Comparison of ENCODE assay signal across 15 cellular contexts in the genomic region with DNA sequence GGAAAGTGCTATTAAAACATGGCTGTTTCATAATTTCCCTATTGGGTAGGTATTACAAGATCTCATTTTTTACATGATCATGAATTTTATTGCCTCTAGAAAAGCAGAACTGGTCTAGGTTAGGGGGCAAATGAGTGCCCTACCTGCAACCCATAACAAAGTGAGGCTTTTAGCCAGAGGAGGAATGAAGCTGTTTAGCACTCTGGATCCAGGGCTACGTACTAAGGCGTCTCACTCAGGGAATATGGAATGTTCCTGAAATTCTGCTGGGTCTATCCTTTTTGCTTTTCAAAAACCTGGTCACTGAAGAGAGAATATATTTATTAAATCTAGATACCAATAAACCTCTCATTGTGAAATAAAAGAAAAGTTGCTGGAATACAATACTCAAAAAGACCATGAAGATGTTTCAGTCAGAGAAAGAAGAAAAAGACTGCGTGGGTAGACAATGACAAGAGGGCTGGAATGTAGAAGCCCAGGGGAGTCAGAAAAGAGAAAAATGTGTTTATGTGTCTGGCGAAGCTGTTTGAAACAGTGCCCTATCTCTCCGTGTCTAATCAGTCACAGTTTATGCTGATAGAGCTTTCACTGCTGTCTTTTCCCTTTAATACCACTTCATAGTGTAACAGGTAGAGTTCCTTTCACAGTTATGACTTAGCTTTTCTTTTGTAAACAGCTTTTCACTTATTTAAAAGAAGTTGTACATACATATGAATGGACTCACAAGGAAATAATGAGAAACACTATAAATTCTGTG. TPM values are rescaled to one million over a fixed set of nuclear protein-coding genes. Genes with fewer than 3 reads are reported as not detected.
DNase-seq lines count a peak whose midpoint lies in the region; ATAC-seq, FAIRE-seq and TF ChIP-seq lines count a peak whose summit lies in the region.
"Had no signal": no experiment of that assay in that cellular context is flagged by ENCODE, and none has a peak within 500 bp of the region (broad histone marks: within the 10 kb centered on the region; RNA-seq: fewer than 3 reads in every experiment).

No MANE protein-coding gene starts in this region.

- no peak for TF ChIP-seq RAD21 in H1 (IDR thresholded peaks at IDR 0.05 in 1 of 2, conservative IDR thresholded peaks at IDR 0.05 in 1 of 2; ENCODE audit: low read depth in 2 of 2, low read length in 2 of 2)

- no peak overlapping the region for H4K8ac ChIP-seq in H1 (ENCODE audit: extremely low read depth, insufficient read depth, low read length)

- no peaks in the 10 kb centered on the region for H3K27me3 Mint-ChIP-seq in nephron (ENCODE audit: low read depth)

- H2BK120ac ChIP-seq in H1 (replicated peaks; ENCODE audit: low read depth, low read length), result no peak overlapping the region

- WGBS in H1 (ENCODE audit: extremely low coverage in 1 of 2, insufficient coverage in 1 of 2, insufficient read length in 1 of 2, insufficient replicate concordance in 2 of 2, low coverage in 1 of 2, low lambda C conversion rate in 2 of 2, missing lambda C conversion rate in 1 of 2), 2 experiments, result 60% methylated on average over 5 of the region's 5 CpGs; no CpG with 5 or more reads in 1 of the 2 experiments

- no peaks in the 10 kb centered on the region for H3K9me3 Mint-ChIP-seq in nephron
- H3K9me3 Mint-ChIP-seq: activated T-cell treated with anti-CD3 and anti-CD28 coated beads, Interleukin-2, amount 50 U/mL, for 4 hours; brain had no signal

- TF ChIP-seq POLR2A in H1 (IDR thresholded peaks at IDR 0.05; ENCODE audit: control extremely low read depth in 1 of 2, low read depth in 2 of 2, low read length in 2 of 2), result no peak

- no peaks in the 10 kb centered on the region for H3K23me2 ChIP-seq in H1 (ENCODE audit: low read depth, low read length)

- H3K4me3 Mint-ChIP-seq in nephron, result peak overlapping the region in 2 of 3 experiments; percentile 18 to 29
- H3K4me3 Mint-ChIP-seq: activated T-cell treated with anti-CD3 and anti-CD28 coated beads, Interleukin-2, amount 50 U/mL, for 4 hours; brain had no signal

- H3K4me3 ChIP-seq in AG10803 (ENCODE audit: low read length), result no peak overlapping the region
- no peak overlapping the region for H3K4me3 ChIP-seq in Loucy (ENCODE audit: low read length, poor library complexity, severe bottlenecking)
- peak overlapping the region in 1 of 4 experiments; percentile 5; a peak in 1 of 8 replicates for H3K4me3 ChIP-seq in H1 (ENCODE audit: extremely low read depth in 1 of 4, insufficient read depth in 2 of 4, low read depth in 3 of 4, low read length in 4 of 4)
- H3K4me3 ChIP-seq in MG63, result no peak overlapping the region

- no peak overlapping the region for H3K14ac ChIP-seq in H1 (ENCODE audit: insufficient read length)

- H2BK12ac ChIP-seq in H1 (ENCODE audit: low read depth, low read length), result no peak overlapping the region; the same call in 1 of the 2 replicates

- H3K9ac ChIP-seq in Loucy (ENCODE audit: low read depth, low read length, poor library complexity, severe bottlenecking) (no peak overlapping the region), H1 (replicated peaks in 1 of 4; ENCODE audit: extremely low read depth in 1 of 4, low read depth in 3 of 4, low read length in 3 of 4) (no peak overlapping the region)

- H3K23ac ChIP-seq in H1 (ENCODE audit: insufficient read length), result no peak overlapping the region

- no peaks in the 10 kb centered on the region for H3K9me2 ChIP-seq in Loucy (replicated peaks; ENCODE audit: low read depth, low read length)

- H3K4me2 ChIP-seq in Loucy (ENCODE audit: low read depth, low read length, poor library complexity, severe bottlenecking) (no peak overlapping the region), H1 (ENCODE audit: insufficient read depth in 1 of 2, low read depth in 2 of 2, low read length in 2 of 2) (peak overlapping the region; percentile 50 to 59; a peak in 3 of 4 replicates)

- peak overlapping the region; percentile 82 to 92 (median 88) for H3K27ac Mint-ChIP-seq in nephron

- no peak for TF ChIP-seq CTCF in AG10803 (conservative IDR thresholded peaks at IDR 0.05; ENCODE audit: low read length)
- no peak for TF ChIP-seq CTCF in Loucy (conservative IDR thresholded peaks at IDR 0.05; ENCODE audit: low read length)
- TF ChIP-seq CTCF in H1 (IDR thresholded peaks at IDR 0.05; ENCODE audit: control extremely low read depth in 1 of 3, insufficient read depth in 1 of 3, low read depth in 1 of 3, low read length in 3 of 3), result no peak
- no peak for TF ChIP-seq CTCF in nephron (IDR thresholded peaks at IDR 0.05; ENCODE audit: unreplicated experiment in 3 of 3)

- no peak for TF ChIP-seq EP300 in H1 (IDR thresholded peaks at IDR 0.05; ENCODE audit: borderline replicate concordance in 1 of 2, low read depth in 2 of 2, low read length in 2 of 2)

- no peak overlapping the region for H2BK20ac ChIP-seq in H1 (ENCODE audit: low read length)

- FAIRE-seq in H1 (lab: Jason Lieb, UNC), result no peak

- H3K9me3 ChIP-seq in Loucy (ENCODE audit: insufficient read depth, low read depth, low read length) (no peaks in the 10 kb centered on the region), H1 (ENCODE audit: insufficient read depth in 2 of 2, low read depth in 1 of 2, low read length in 1 of 2) (no peaks in the 10 kb centered on the region), MG63 (no peaks in the 10 kb centered on the region)

- H2AK5ac ChIP-seq in H1 (ENCODE audit: low read depth, low read length), result no peak overlapping the region

- H2BK5ac ChIP-seq in H1 (ENCODE audit: low read depth, low read length), result no peak overlapping the region

- no peaks in the 10 kb centered on the region for H3F3A ChIP-seq in Loucy (ENCODE audit: low read depth)

- no peaks in the 10 kb centered on the region for H4K20me1 ChIP-seq in Loucy (ENCODE audit: insufficient read depth, low read length, poor library complexity, severe bottlenecking)
- no peaks in the 10 kb centered on the region for H4K20me1 ChIP-seq in H1 (replicated peaks in 1 of 2; ENCODE audit: control insufficient read depth in 1 of 2, insufficient read depth in 2 of 2, low read length in 2 of 2)

- H3K79me1 ChIP-seq in H1 (ENCODE audit: low read depth, low read length), result no peaks in the 10 kb centered on the region

- DNase-seq in AG10803 (ENCODE audit: low read depth) (peak; percentile 13), H1 (ENCODE audit: low read depth in 1 of 2, low spot score in 2 of 2) (no peak), NCI-H2081 (lab: John Stamatoyannopoulos, UW) (no peak), MG63 (no peak), NAMALWA (ENCODE audit: low spot score) (no peak)
- DNase-seq: activated T-cell treated with anti-CD3 and anti-CD28 coated beads, Interleukin-2, amount 50 U/mL, for 4 hours; AML-193; kidney; NCI-H2081 treated with DMSO at 0.1 percent for 48 hours; stimulated activated CD4-positive, alpha-beta T cell treated with anti-CD3 and anti-CD28 coated beads, Interleukin-4, amount 100 ng/mL, for 4 hours had no signal

- no peaks in the 10 kb centered on the region for H3K36me3 ChIP-seq in Loucy (ENCODE audit: insufficient read depth, low read length)
- no peaks in the 10 kb centered on the region for H3K36me3 ChIP-seq in H1 (ENCODE audit: control insufficient read depth in 2 of 4, insufficient read depth in 4 of 4, low read length in 3 of 4)
- no peaks in the 10 kb centered on the region for H3K36me3 ChIP-seq in MG63

- H3K4me1 ChIP-seq in Loucy (ENCODE audit: insufficient read depth, low read length, poor library complexity, severe bottlenecking) (no peaks in the 10 kb centered on the region), H1 (replicated peaks in 1 of 4; ENCODE audit: control insufficient read depth in 3 of 4, insufficient read depth in 4 of 4, low read length in 3 of 4) (peaks cover 0 to 15% (median 4%) of the 10 kb centered on the region in 4 experiments; a peak in 4 of 7 replicates)

- POLR2A ChIA-PET in H1 (lab: Charles Lee; ENCODE audit: partially characterized antibody), result interaction anchor here (0.8 to 2.9 kb wide), 5 partner anchors 10 to 49 kb away, joined by 3 to 17 read pairs (median 4); partner anchors contain the start of gene SYDE2

- H3K79me2 ChIP-seq in Loucy (ENCODE audit: insufficient read depth, low read length) (no peaks in the 10 kb centered on the region), H1 (ENCODE audit: control insufficient read depth in 1 of 2, insufficient read depth in 2 of 2, low read length in 2 of 2) (no peaks in the 10 kb centered on the region)

- no peak overlapping the region for H3K56ac ChIP-seq in H1 (replicated peaks; ENCODE audit: insufficient read length, low read depth, low read length)

- no peaks in the 10 kb centered on the region for H3K36me3 Mint-ChIP-seq in nephron (ENCODE audit: low read depth)
- H3K36me3 Mint-ChIP-seq: brain had no signal

- H3K4ac ChIP-seq in H1 (replicated peaks; ENCODE audit: insufficient read length, low read depth, low read length), result no peak overlapping the region

- peaks cover 56% of the 10 kb centered on the region for H3K4me1 Mint-ChIP-seq in nephron

- H2BK15ac ChIP-seq in H1 (ENCODE audit: low read length), result no peak overlapping the region

- no peak overlapping the region for H4K91ac ChIP-seq in H1 (replicated peaks; ENCODE audit: insufficient read length, low read length)

- H3K27me3 ChIP-seq in Loucy (ENCODE audit: insufficient read depth, low read length, poor library complexity, severe bottlenecking), result no peaks in the 10 kb centered on the region
- no peaks in the 10 kb centered on the region for H3K27me3 ChIP-seq in H1 (replicated peaks in 1 of 4; ENCODE audit: control insufficient read depth in 3 of 4, extremely low read depth in 1 of 4, insufficient read depth in 3 of 4, low read length in 3 of 4)
- H3K27me3 ChIP-seq in MG63, result no peaks in the 10 kb centered on the region

- CTCF ChIA-PET in H1 (lab: Charles Lee; ENCODE audit: partially characterized antibody), result interaction anchor here (0.7 to 3.1 kb wide), 12 partner anchors 14 to 281 kb away, joined by 3 to 15 read pairs (median 4); no protein-coding TSS in a partner anchor

- no peak for ATAC-seq in HG02571 (IDR thresholded peaks at IDR 0.05; ENCODE audit: unreplicated experiment)
- ATAC-seq: activated T-cell treated with anti-CD3 and anti-CD28 coated beads, Interleukin-2, amount 50 U/mL, for 4 hours had no signal

- no peak overlapping the region; the same call in 1 of the 2 replicates for H3K18ac ChIP-seq in H1 (ENCODE audit: extremely low read depth, low read length)

- H3K27ac ChIP-seq in H1 (ENCODE audit: low read depth, low read length), result 0 out of 2 replicates have a peak overlapping the region, but pooled peaks have one; percentile 2
- H3K27ac ChIP-seq: RWPE1 had no signal

- H4K5ac ChIP-seq in H1 (ENCODE audit: insufficient read length, low read depth, low read length), result no peak overlapping the region

- H2AFZ ChIP-seq in Loucy (ENCODE audit: low read length) (0 out of 2 replicates have a peak overlapping the region, but pooled peaks have one; percentile 45), H1 (ENCODE audit: low read length) (no peak overlapping the region)

RNA-seq across cellular contexts. Expression of gene SYDE2, which starts 25.0 kb away (rescaled TPM):
- 12.7 and 14.6 TPM in 2 replicates for total RNA-seq in H1 (2021; fragmentation: NEBNext Ultra II Directional; extraction: Animal tissue kit (Norgen Biotek cat#: 25700))
- 1.6 and 2.1 TPM in 2 replicates for polyA plus RNA-seq in H1 (2011; rRNA removed)
- 2.8 TPM for polyA plus RNA-seq in H1 (2011; cell fraction: cytosol; rRNA removed)
- polyA plus RNA-seq in H1 (2011; cell fraction: nucleus; rRNA removed), result 2.9 TPM
- 1.7 to 3.3 TPM (median 2.5 TPM) in 4 replicates for polyA plus RNA-seq in H1 (2012, experiment 1 of 2)
- 0.25 TPM for polyA plus RNA-seq in H1 (2012, experiment 2 of 2)
- 4.5 TPM for polyA plus RNA-seq in H1 (2013, experiment 1 of 2)
- 4.1 TPM for polyA plus RNA-seq in H1 (2013, experiment 2 of 2)
- 13.9 and 15.8 TPM in 2 replicates for polyA minus RNA-seq in H1 (2011; rRNA and poly(A)+ RNA removed)
- polyA minus RNA-seq in H1 (2011; cell fraction: cytosol; rRNA and poly(A)+ RNA removed), result 8.4 TPM
- 18.5 TPM for polyA minus RNA-seq in H1 (2011; cell fraction: nucleus; rRNA and poly(A)+ RNA removed)
- total RNA-seq in MG63 (2014; rRNA removed; shearing (Covaris generic); ENCODE audit: low replicate concordance), result 1.3 and 2.8 TPM in 2 replicates

RNA-seq across cellular contexts. Expression of gene C1orf52, which starts 33.7 kb away (rescaled TPM):
- total RNA-seq in H1 (2021; fragmentation: NEBNext Ultra II Directional; extraction: Animal tissue kit (Norgen Biotek cat#: 25700)), result 39.1 and 39.3 TPM in 2 replicates
- polyA plus RNA-seq in H1 (2011; rRNA removed), result 29.2 and 46.9 TPM in 2 replicates
- 41.8 TPM for polyA plus RNA-seq in H1 (2011; cell fraction: cytosol; rRNA removed)
- 75.0 TPM for polyA plus RNA-seq in H1 (2011; cell fraction: nucleus; rRNA removed)
- polyA plus RNA-seq in H1 (2012, experiment 1 of 2), result 31.4 to 42.3 TPM (median 37.7 TPM) in 4 replicates
- 7.8 TPM for polyA plus RNA-seq in H1 (2012, experiment 2 of 2)
- 31.6 TPM for polyA plus RNA-seq in H1 (2013, experiment 1 of 2)
- polyA plus RNA-seq in H1 (2013, experiment 2 of 2), result 33.4 TPM
- 20.1 and 22.6 TPM in 2 replicates for polyA minus RNA-seq in H1 (2011; rRNA and poly(A)+ RNA removed)
- 23.6 TPM for polyA minus RNA-seq in H1 (2011; cell fraction: cytosol; rRNA and poly(A)+ RNA removed)
- 32.0 TPM for polyA minus RNA-seq in H1 (2011; cell fraction: nucleus; rRNA and poly(A)+ RNA removed)
- total RNA-seq in MG63 (2014; rRNA removed; shearing (Covaris generic); ENCODE audit: low replicate concordance), result 16.4 and 19.8 TPM in 2 replicates

RNA-seq across cellular contexts. Expression of gene BCL10, which starts 50.6 kb away (rescaled TPM):
- 24.6 and 29.6 TPM in 2 replicates for total RNA-seq in H1 (2021; fragmentation: NEBNext Ultra II Directional; extraction: Animal tissue kit (Norgen Biotek cat#: 25700))
- polyA plus RNA-seq in H1 (2011; rRNA removed), result 5.0 and 7.4 TPM in 2 replicates
- 4.9 TPM for polyA plus RNA-seq in H1 (2011; cell fraction: cytosol; rRNA removed)
- 3.1 TPM for polyA plus RNA-seq in H1 (2011; cell fraction: nucleus; rRNA removed)
- polyA plus RNA-seq in H1 (2012, experiment 1 of 2), result 7.3 to 15.0 TPM (median 10.0 TPM) in 4 replicates
- 3.6 TPM for polyA plus RNA-seq in H1 (2012, experiment 2 of 2)
- polyA plus RNA-seq in H1 (2013, experiment 1 of 2), result 10.8 TPM
- polyA plus RNA-seq in H1 (2013, experiment 2 of 2), result 10.2 TPM
- 8.9 and 10.2 TPM in 2 replicates for polyA minus RNA-seq in H1 (2011; rRNA and poly(A)+ RNA removed)
- polyA minus RNA-seq in H1 (2011; cell fraction: cytosol; rRNA and poly(A)+ RNA removed), result 9.8 TPM
- polyA minus RNA-seq in H1 (2011; cell fraction: nucleus; rRNA and poly(A)+ RNA removed), result 30.0 TPM
- 11.3 and 24.9 TPM in 2 replicates for total RNA-seq in MG63 (2014; rRNA removed; shearing (Covaris generic); ENCODE audit: low replicate concordance)
